ENCODE assay signal across 12 cellular contexts in the genomic region with DNA sequence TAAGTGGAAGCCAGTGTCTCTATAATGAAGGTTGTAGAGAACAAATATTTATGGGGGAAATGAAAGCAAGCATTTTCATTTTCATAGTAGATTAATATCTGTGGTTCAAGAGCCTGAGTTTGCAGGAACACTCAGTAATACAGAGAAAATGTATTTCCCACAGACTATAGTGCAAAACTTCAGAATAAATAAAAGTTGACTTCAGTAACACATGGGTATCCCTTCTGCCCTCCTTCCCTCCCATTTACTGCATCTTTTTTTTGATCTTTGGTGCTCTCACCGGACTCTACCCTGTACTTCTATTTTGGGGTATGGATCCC.
DNase-seq lines count a peak whose midpoint lies in the region; ATAC-seq and TF ChIP-seq lines count a peak whose summit lies in the region.
"Had no signal": no experiment of that assay in that cellular context is flagged by ENCODE, and none has a peak within 500 bp of the region (broad histone marks: within the 10 kb centered on the region; RNA-seq: fewer than 3 reads in every experiment).

No MANE protein-coding gene starts in this region.

- H3K9me3 Mint-ChIP-seq in nephron progenitor cell, result peaks cover 13% of the 10 kb centered on the region
- peaks cover 10% of the 10 kb centered on the region for H3K9me3 Mint-ChIP-seq in type B pancreatic cell

- H3K79me2 ChIP-seq in HCT116 (ENCODE audit: insufficient read depth, low read length), result no peaks in the 10 kb centered on the region

- peak; percentile 78 to 81 for ATAC-seq in activated CD4-positive, CD25-positive, alpha-beta regulatory T cell treated with anti-CD3 and anti-CD28 coated beads, Interleukin-2, amount 50 U/mL, for 24 hours
- ATAC-seq in HCT116, result no peak
- ATAC-seq: PC-3 had no signal

- H3K27ac ChIP-seq in HCT116 (ENCODE audit: low read depth, low read length) (no peak overlapping the region), Peyer's patch (peak overlapping the region in 3 of 4 donors; percentile 3 to 43 (median 22))
- H3K27ac ChIP-seq: 22Rv1 had no signal

- RAD21 ChIA-PET in HCT116 (lab: Charles Lee; ENCODE audit: low non-redundant PET in 1 of 2, low total read pairs in 2 of 2, uncharacterized antibody in 2 of 2, unreplicated experiment in 2 of 2), result no interaction called here

- peak overlapping the region; percentile 66 for H2AFZ ChIP-seq in HCT116 (ENCODE audit: low read depth, low read length, poor library complexity, severe bottlenecking)

- H3K27me3 ChIP-seq in HCT116 (ENCODE audit: insufficient read depth, low read length) (no peaks in the 10 kb centered on the region), Peyer's patch (no peaks in the 10 kb centered on the region)

- POLR2A ChIA-PET in HCT116 (lab: Charles Lee), result no interaction called here

- H3K4me1 ChIP-seq in HCT116 (ENCODE audit: control insufficient read depth in 1 of 2, insufficient read depth in 2 of 2, low read length in 2 of 2), result no peaks in the 10 kb centered on the region
- H3K4me1 ChIP-seq in Peyer's patch, result no peaks in the 10 kb centered on the region

- no peak overlapping the region for H3K4me3 Mint-ChIP-seq in nephron progenitor cell
- no peak overlapping the region for H3K4me3 Mint-ChIP-seq in type B pancreatic cell

- H3K4me1 Mint-ChIP-seq in nephron progenitor cell (peaks cover 40% of the 10 kb centered on the region), type B pancreatic cell (ENCODE audit: unreplicated experiment) (no peaks in the 10 kb centered on the region)

- H3K27me3 Mint-ChIP-seq in nephron progenitor cell (ENCODE audit: low read depth, poor library complexity) (no peaks in the 10 kb centered on the region), type B pancreatic cell (no peaks in the 10 kb centered on the region)

- intact Hi-C loops in HCT116 (cut with micrococcal nuclease), result no loop called here

- CTCF ChIA-PET in HCT116 (lab: Charles Lee), result interaction anchor here (0.9 kb wide), 1 partner anchor 9 kb away, joined by 3 read pairs; no protein-coding TSS in a partner anchor

- TF ChIP-seq RAD21 in HCT116 (IDR thresholded peaks at IDR 0.05; ENCODE audit: low read depth), result no peak

- no peaks in the 10 kb centered on the region for H3K9me3 ChIP-seq in HCT116 (ENCODE audit: control insufficient read depth in 1 of 2, insufficient read depth in 1 of 2, low read depth in 1 of 2, low read length in 2 of 2)
- no peaks in the 10 kb centered on the region for H3K9me3 ChIP-seq in Peyer's patch

- TF ChIP-seq POLR2A in HCT116 (IDR thresholded peaks at IDR 0.05; ENCODE audit: borderline replicate concordance, extremely low read depth, insufficient read depth, insufficient read length) (no peak), Peyer's patch (IDR thresholded peaks at IDR 0.05) (no peak)

- TF ChIP-seq CTCF in HCT116 (IDR thresholded peaks at IDR 0.05 in 2 of 3, conservative IDR thresholded peaks at IDR 0.05 in 1 of 3; ENCODE audit: borderline replicate concordance in 1 of 3, insufficient read depth in 1 of 3, low read depth in 2 of 3, low read length in 2 of 3) (no peak), Peyer's patch (IDR thresholded peaks at IDR 0.05) (no peak), nephron progenitor cell (IDR thresholded peaks at IDR 0.05) (no peak), type B pancreatic cell (conservative IDR thresholded peaks at IDR 0.05) (no peak)

- H3K36me3 Mint-ChIP-seq in nephron progenitor cell (ENCODE audit: low read depth) (peaks cover 4% of the 10 kb centered on the region), type B pancreatic cell (peaks cover under 1% of the 10 kb centered on the region)

- no peak overlapping the region for H3K9ac ChIP-seq in HCT116 (ENCODE audit: low read length)

- H4K20me1 ChIP-seq in HCT116 (ENCODE audit: insufficient read depth), result no peaks in the 10 kb centered on the region

- no peak overlapping the region for H3K4me3 ChIP-seq in HCT116 (replicated peaks in 1 of 2; ENCODE audit: low read depth in 1 of 2, low read length in 2 of 2)
- H3K4me3 ChIP-seq in Peyer's patch, result peak overlapping the region in 1 of 4 donors; percentile 7

- BruUV-seq in HCT116 (replicated peaks; lab: Mats Ljungman, UMichigan), result no TSS peak

- H3K4me2 ChIP-seq in HCT116 (ENCODE audit: low read length), result no peak overlapping the region

- H3K36me3 ChIP-seq in HCT116 (ENCODE audit: control insufficient read depth in 1 of 2, insufficient read depth in 2 of 2, low read length in 2 of 2) (no peaks in the 10 kb centered on the region), Peyer's patch (no peaks in the 10 kb centered on the region)

- DNase-seq in activated CD4-positive, CD25-positive, alpha-beta regulatory T cell treated with anti-CD3 and anti-CD28 coated beads, Interleukin-2, amount 50 U/mL, for 72 hours, result no peak
- DNase-seq in HCT116 (ENCODE audit: low read depth, low spot score) (no peak), Peyer's patch (no peak), nephron progenitor cell (no peak), GDM1 (lab: John Stamatoyannopoulos, UW) (no peak), type B pancreatic cell (ENCODE audit: extremely low spot score, unreplicated experiment) (no peak)
- no peak for DNase-seq in effector CD8-positive, alpha-beta T cell (lab: John Stamatoyannopoulos, UW)
- DNase-seq: DMS79 treated with DMSO at 0.1 percent for 48 hours, NCI-H2029 treated with DMSO at 0.1 percent for 48 hours, PC-3 had no signal

- H3K9me2 ChIP-seq in HCT116 (ENCODE audit: insufficient read depth), result no peaks in the 10 kb centered on the region

- H3K27ac Mint-ChIP-seq in nephron progenitor cell (peak overlapping the region; percentile 38), type B pancreatic cell (no peak overlapping the region)

TF ChIP-seq in HCT116, 20 proteins besides CTCF, POLR2A, EP300 and RAD21 (continues in another document):
- TF ChIP-seq POLR2AphosphoS5 (IDR thresholded peaks at IDR 0.05; ENCODE audit: low read depth, low read length) (no peak), ELF1 (IDR thresholded peaks at IDR 0.05; ENCODE audit: borderline replicate concordance, low read depth) (no peak), TCF7L2 (IDR thresholded peaks at IDR 0.05; ENCODE audit: borderline replicate concordance, extremely low read depth, insufficient read depth, insufficient read length) (no peak), CBX3 (IDR thresholded peaks at IDR 0.05; ENCODE audit: low read depth) (no peak), CEBPB (IDR thresholded peaks at IDR 0.05; ENCODE audit: low read depth) (no peak), YY1 (IDR thresholded peaks at IDR 0.05; ENCODE audit: extremely low read depth, insufficient replicate concordance, low read depth, low read length) (no peak), ZFX (IDR thresholded peaks at IDR 0.05) (no peak), SRF (IDR thresholded peaks at IDR 0.05; ENCODE audit: low read depth) (no peak), EZH2phosphoT487 (IDR thresholded peaks at IDR 0.05; ENCODE audit: borderline replicate concordance) (no peak), JUND (IDR thresholded peaks at IDR 0.05) (no peak), SIN3A (IDR thresholded peaks at IDR 0.05; ENCODE audit: low read depth) (no peak)
- TF ChIP-seq, protein P1, sequence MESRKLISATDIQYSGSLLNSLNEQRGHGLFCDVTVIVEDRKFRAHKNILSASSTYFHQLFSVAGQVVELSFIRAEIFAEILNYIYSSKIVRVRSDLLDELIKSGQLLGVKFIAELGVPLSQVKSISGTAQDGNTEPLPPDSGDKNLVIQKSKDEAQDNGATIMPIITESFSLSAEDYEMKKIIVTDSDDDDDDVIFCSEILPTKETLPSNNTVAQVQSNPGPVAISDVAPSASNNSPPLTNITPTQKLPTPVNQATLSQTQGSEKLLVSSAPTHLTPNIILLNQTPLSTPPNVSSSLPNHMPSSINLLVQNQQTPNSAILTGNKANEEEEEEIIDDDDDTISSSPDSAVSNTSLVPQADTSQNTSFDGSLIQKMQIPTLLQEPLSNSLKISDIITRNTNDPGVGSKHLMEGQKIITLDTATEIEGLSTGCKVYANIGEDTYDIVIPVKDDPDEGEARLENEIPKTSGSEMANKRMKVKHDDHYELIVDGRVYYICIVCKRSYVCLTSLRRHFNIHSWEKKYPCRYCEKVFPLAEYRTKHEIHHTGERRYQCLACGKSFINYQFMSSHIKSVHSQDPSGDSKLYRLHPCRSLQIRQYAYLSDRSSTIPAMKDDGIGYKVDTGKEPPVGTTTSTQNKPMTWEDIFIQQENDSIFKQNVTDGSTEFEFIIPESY (IDR thresholded peaks at IDR 0.05; ENCODE audit: extremely low read depth, insufficient replicate concordance, low read length), result no peak
- TF ChIP-seq, protein P2, sequence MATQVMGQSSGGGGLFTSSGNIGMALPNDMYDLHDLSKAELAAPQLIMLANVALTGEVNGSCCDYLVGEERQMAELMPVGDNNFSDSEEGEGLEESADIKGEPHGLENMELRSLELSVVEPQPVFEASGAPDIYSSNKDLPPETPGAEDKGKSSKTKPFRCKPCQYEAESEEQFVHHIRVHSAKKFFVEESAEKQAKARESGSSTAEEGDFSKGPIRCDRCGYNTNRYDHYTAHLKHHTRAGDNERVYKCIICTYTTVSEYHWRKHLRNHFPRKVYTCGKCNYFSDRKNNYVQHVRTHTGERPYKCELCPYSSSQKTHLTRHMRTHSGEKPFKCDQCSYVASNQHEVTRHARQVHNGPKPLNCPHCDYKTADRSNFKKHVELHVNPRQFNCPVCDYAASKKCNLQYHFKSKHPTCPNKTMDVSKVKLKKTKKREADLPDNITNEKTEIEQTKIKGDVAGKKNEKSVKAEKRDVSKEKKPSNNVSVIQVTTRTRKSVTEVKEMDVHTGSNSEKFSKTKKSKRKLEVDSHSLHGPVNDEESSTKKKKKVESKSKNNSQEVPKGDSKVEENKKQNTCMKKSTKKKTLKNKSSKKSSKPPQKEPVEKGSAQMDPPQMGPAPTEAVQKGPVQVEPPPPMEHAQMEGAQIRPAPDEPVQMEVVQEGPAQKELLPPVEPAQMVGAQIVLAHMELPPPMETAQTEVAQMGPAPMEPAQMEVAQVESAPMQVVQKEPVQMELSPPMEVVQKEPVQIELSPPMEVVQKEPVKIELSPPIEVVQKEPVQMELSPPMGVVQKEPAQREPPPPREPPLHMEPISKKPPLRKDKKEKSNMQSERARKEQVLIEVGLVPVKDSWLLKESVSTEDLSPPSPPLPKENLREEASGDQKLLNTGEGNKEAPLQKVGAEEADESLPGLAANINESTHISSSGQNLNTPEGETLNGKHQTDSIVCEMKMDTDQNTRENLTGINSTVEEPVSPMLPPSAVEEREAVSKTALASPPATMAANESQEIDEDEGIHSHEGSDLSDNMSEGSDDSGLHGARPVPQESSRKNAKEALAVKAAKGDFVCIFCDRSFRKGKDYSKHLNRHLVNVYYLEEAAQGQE (IDR thresholded peaks at IDR 0.05; ENCODE audit: low read depth), result no peak
- TF ChIP-seq, protein P3, sequence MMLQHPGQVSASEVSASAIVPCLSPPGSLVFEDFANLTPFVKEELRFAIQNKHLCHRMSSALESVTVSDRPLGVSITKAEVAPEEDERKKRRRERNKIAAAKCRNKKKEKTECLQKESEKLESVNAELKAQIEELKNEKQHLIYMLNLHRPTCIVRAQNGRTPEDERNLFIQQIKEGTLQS (IDR thresholded peaks at IDR 0.05), result no peak
- TF ChIP-seq, protein P4, sequence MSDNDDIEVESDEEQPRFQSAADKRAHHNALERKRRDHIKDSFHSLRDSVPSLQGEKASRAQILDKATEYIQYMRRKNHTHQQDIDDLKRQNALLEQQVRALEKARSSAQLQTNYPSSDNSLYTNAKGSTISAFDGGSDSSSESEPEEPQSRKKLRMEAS (IDR thresholded peaks at IDR 0.05), result no peak
